Comparison of ENCODE assay signal across 1 cellular context in genomic region chr1:155322953-155323728, GRCh38.
TF ChIP-seq lines count a peak whose summit lies in the region.

No MANE protein-coding gene starts in this region.

TF ChIP-seq in GM12878, 131 proteins besides CTCF, POLR2A, EP300 and RAD21 (continues in another document):
- TF ChIP-seq MEF2B (IDR thresholded peaks at IDR 0.05; ENCODE audit: partially characterized antibody, poor library complexity, severe bottlenecking) (no peak), TCF3 (IDR thresholded peaks at IDR 0.05; ENCODE audit: borderline replicate concordance, insufficient read depth, low read depth, low read length) (0 out of 2 replicates have a peak, but pooled peaks have one; percentile 77), EZH2 (IDR thresholded peaks at IDR 0.05; ENCODE audit: borderline replicate concordance, control insufficient read depth, low read depth, low read length) (no peak), NR2C1 (IDR thresholded peaks at IDR 0.05) (no peak), BMI1 (IDR thresholded peaks at IDR 0.05; ENCODE audit: borderline replicate concordance) (no peak), TARDBP (IDR thresholded peaks at IDR 0.05; ENCODE audit: borderline replicate concordance) (no peak), MXI1 (IDR thresholded peaks at IDR 0.05; ENCODE audit: low read depth, low read length) (0 out of 2 replicates have a peak, but pooled peaks have one; percentile 14), SMC3 (IDR thresholded peaks at IDR 0.05; ENCODE audit: borderline replicate concordance, low read length) (peak; percentile 59), ZNF207 (IDR thresholded peaks at IDR 0.05; ENCODE audit: borderline replicate concordance) (0 out of 2 replicates have a peak, but pooled peaks have one; percentile 47), ZNF217 (IDR thresholded peaks at IDR 0.05) (0 out of 2 replicates have a peak, but pooled peaks have one; percentile 48), SP1 (IDR thresholded peaks at IDR 0.05; ENCODE audit: low read depth, low read length) (peak; percentile 22), NFYA (IDR thresholded peaks at IDR 0.05; ENCODE audit: borderline replicate concordance, low read depth, low read length) (no peak), BACH1 (IDR thresholded peaks at IDR 0.05; ENCODE audit: borderline replicate concordance) (0 out of 2 replicates have a peak, but pooled peaks have one; percentile 27), GATAD2B (conservative IDR thresholded peaks at IDR 0.05; ENCODE audit: low read depth) (peak; percentile 59), STAT1 (conservative IDR thresholded peaks at IDR 0.05) (no peak), NRF1 (conservative IDR thresholded peaks at IDR 0.05; ENCODE audit: low read depth, low read length) (no peak), ATF3 (IDR thresholded peaks at IDR 0.05; ENCODE audit: borderline replicate concordance, extremely low read depth, low read depth, low read length) (no peak), LARP7 (IDR thresholded peaks at IDR 0.05) (peak; percentile 84), ZNF687 (IDR thresholded peaks at IDR 0.05) (peak; percentile 61; the same call in 1 of the 2 replicates), PML (IDR thresholded peaks at IDR 0.05; ENCODE audit: low read length) (no peak), SPI1 (IDR thresholded peaks at IDR 0.05; ENCODE audit: borderline replicate concordance, insufficient read depth, low read depth, low read length) (no peak), BHLHE40 (IDR thresholded peaks at IDR 0.05; ENCODE audit: borderline replicate concordance in 1 of 2, low read depth in 2 of 2, low read length in 1 of 2) (peak; percentile 39 to 44; a peak in 1 of 4 replicates), YY1 (IDR thresholded peaks at IDR 0.05; ENCODE audit: low read depth, low read length) (peak; percentile 53; the same call in 1 of the 2 replicates), IRF3 (IDR thresholded peaks at IDR 0.05) (no peak), CHD2 (IDR thresholded peaks at IDR 0.05; ENCODE audit: borderline replicate concordance, low read depth, low read length) (0 out of 2 replicates have a peak, but pooled peaks have one; percentile 26), RUNX3 (IDR thresholded peaks at IDR 0.05; ENCODE audit: low read length) (no peak; the same call in 1 of the 2 replicates), TCF12 (IDR thresholded peaks at IDR 0.05; ENCODE audit: low read depth, low read length) (0 out of 2 replicates have a peak, but pooled peaks have one; percentile 46), ATF2 (IDR thresholded peaks at IDR 0.05; ENCODE audit: low read length) (no peak), NR2F1 (conservative IDR thresholded peaks at IDR 0.05) (peak; percentile 79), RB1 (IDR thresholded peaks at IDR 0.05; ENCODE audit: borderline replicate concordance) (peak; percentile 83; the same call in 1 of the 2 replicates), NBN (IDR thresholded peaks at IDR 0.05) (peak; percentile 67), ZBTB40 (IDR thresholded peaks at IDR 0.05; ENCODE audit: borderline replicate concordance) (peak; percentile 35; the same call in 1 of the 2 replicates)
- TF ChIP-seq, protein P1, sequence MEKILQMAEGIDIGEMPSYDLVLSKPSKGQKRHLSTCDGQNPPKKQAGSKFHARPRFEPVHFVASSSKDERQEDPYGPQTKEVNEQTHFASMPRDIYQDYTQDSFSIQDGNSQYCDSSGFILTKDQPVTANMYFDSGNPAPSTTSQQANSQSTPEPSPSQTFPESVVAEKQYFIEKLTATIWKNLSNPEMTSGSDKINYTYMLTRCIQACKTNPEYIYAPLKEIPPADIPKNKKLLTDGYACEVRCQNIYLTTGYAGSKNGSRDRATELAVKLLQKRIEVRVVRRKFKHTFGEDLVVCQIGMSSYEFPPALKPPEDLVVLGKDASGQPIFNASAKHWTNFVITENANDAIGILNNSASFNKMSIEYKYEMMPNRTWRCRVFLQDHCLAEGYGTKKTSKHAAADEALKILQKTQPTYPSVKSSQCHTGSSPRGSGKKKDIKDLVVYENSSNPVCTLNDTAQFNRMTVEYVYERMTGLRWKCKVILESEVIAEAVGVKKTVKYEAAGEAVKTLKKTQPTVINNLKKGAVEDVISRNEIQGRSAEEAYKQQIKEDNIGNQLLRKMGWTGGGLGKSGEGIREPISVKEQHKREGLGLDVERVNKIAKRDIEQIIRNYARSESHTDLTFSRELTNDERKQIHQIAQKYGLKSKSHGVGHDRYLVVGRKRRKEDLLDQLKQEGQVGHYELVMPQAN (conservative IDR thresholded peaks at IDR 0.05), result peak; percentile 72; the same call in 1 of the 2 replicates
- TF ChIP-seq, protein P2, sequence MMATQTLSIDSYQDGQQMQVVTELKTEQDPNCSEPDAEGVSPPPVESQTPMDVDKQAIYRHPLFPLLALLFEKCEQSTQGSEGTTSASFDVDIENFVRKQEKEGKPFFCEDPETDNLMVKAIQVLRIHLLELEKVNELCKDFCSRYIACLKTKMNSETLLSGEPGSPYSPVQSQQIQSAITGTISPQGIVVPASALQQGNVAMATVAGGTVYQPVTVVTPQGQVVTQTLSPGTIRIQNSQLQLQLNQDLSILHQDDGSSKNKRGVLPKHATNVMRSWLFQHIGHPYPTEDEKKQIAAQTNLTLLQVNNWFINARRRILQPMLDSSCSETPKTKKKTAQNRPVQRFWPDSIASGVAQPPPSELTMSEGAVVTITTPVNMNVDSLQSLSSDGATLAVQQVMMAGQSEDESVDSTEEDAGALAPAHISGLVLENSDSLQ (IDR thresholded peaks at IDR 0.05), result peak; percentile 30
- TF ChIP-seq, protein P3, sequence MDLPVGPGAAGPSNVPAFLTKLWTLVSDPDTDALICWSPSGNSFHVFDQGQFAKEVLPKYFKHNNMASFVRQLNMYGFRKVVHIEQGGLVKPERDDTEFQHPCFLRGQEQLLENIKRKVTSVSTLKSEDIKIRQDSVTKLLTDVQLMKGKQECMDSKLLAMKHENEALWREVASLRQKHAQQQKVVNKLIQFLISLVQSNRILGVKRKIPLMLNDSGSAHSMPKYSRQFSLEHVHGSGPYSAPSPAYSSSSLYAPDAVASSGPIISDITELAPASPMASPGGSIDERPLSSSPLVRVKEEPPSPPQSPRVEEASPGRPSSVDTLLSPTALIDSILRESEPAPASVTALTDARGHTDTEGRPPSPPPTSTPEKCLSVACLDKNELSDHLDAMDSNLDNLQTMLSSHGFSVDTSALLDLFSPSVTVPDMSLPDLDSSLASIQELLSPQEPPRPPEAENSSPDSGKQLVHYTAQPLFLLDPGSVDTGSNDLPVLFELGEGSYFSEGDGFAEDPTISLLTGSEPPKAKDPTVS (IDR thresholded peaks at IDR 0.05; ENCODE audit: low read depth, low read length), result no peak
- TF ChIP-seq, protein P4, sequence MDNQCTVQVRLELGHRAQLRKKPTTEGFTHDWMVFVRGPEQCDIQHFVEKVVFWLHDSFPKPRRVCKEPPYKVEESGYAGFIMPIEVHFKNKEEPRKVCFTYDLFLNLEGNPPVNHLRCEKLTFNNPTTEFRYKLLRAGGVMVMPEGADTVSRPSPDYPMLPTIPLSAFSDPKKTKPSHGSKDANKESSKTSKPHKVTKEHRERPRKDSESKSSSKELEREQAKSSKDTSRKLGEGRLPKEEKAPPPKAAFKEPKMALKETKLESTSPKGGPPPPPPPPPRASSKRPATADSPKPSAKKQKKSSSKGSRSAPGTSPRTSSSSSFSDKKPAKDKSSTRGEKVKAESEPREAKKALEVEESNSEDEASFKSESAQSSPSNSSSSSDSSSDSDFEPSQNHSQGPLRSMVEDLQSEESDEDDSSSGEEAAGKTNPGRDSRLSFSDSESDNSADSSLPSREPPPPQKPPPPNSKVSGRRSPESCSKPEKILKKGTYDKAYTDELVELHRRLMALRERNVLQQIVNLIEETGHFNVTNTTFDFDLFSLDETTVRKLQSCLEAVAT (IDR thresholded peaks at IDR 0.05), result peak; percentile 31; the same call in 1 of the 2 replicates
- TF ChIP-seq, protein P5, sequence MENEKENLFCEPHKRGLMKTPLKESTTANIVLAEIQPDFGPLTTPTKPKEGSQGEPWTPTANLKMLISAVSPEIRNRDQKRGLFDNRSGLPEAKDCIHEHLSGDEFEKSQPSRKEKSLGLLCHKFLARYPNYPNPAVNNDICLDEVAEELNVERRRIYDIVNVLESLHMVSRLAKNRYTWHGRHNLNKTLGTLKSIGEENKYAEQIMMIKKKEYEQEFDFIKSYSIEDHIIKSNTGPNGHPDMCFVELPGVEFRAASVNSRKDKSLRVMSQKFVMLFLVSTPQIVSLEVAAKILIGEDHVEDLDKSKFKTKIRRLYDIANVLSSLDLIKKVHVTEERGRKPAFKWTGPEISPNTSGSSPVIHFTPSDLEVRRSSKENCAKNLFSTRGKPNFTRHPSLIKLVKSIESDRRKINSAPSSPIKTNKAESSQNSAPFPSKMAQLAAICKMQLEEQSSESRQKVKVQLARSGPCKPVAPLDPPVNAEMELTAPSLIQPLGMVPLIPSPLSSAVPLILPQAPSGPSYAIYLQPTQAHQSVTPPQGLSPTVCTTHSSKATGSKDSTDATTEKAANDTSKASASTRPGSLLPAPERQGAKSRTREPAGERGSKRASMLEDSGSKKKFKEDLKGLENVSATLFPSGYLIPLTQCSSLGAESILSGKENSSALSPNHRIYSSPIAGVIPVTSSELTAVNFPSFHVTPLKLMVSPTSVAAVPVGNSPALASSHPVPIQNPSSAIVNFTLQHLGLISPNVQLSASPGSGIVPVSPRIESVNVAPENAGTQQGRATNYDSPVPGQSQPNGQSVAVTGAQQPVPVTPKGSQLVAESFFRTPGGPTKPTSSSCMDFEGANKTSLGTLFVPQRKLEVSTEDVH (IDR thresholded peaks at IDR 0.05; ENCODE audit: low read depth, partially characterized antibody), result peak; percentile 34
